In genomic region chr3:152968388-152969024, GRCh38 we compare ENCODE assay signal across 19 cellular contexts.
DNase-seq lines count a peak whose midpoint lies in the region; ATAC-seq and TF ChIP-seq lines count a peak whose summit lies in the region.
"Had no signal": no experiment of that assay in that cellular context is flagged by ENCODE, and none has a peak within 500 bp of the region (broad histone marks: within the 10 kb centered on the region; RNA-seq: fewer than 3 reads in every experiment).

No MANE protein-coding gene starts in this region.

- POLR2A ChIA-PET in RWPE1 (lab: Yijun Ruan, JAX; ENCODE audit: low non-redundant PET), result no interaction called here

- no peak overlapping the region for H3K4me3 ChIP-seq in epithelial cell of esophagus (ENCODE audit: low read length)
- H3K4me3 ChIP-seq: ascending aorta; BLaER1 treated with 17β-estradiol and CSF1 and Interleukin-3, amounts not matched to agents 10 nM and 100 nM; GM23338; ovary; SK-N-MC had no signal

- no peak for TF ChIP-seq CTCF in RWPE1 (conservative IDR thresholded peaks at IDR 0.05; ENCODE audit: low read depth)
- no peak for TF ChIP-seq CTCF in epithelial cell of esophagus (IDR thresholded peaks at IDR 0.05; ENCODE audit: insufficient read depth, low read depth, low read length, missing control alignments)

- peak; percentile 3 for DNase-seq in EL
- peak; percentile 30 for DNase-seq in RWPE1 (ENCODE audit: low spot score)
- DNase-seq in epithelial cell of esophagus (ENCODE audit: low read depth), result peak; percentile 67
- peak; percentile 60 for DNase-seq in mucosa of gallbladder (ENCODE audit: low spot score)
- DNase-seq in ecto neural progenitor cell (ENCODE audit: low spot score), result no peak
- no peak for DNase-seq in NOMO-1 treated with DMSO at 0.1 percent for 48 hours (lab: John Stamatoyannopoulos, UW; ENCODE audit: unreplicated experiment)
- DNase-seq: activated CD8-positive, alpha-beta T cell treated with anti-CD3 and anti-CD28 coated beads for 36 hours; effector CD4-positive, alpha-beta T cell; head of caudate nucleus; IMR-90; kidney glomerular epithelial cell; ovary; stimulated activated naive CD8-positive, alpha-beta T cell treated with anti-CD3 and anti-CD28 coated beads, Interleukin-15, amount 100 ng/mL, for 72 hours had no signal

- no peak for ATAC-seq in HG03280 (IDR thresholded peaks at IDR 0.05; ENCODE audit: unreplicated experiment)
- ATAC-seq in GM19023 (IDR thresholded peaks at IDR 0.05; ENCODE audit: unreplicated experiment), result no peak
- ATAC-seq: activated CD8-positive, alpha-beta T cell treated with anti-CD3 and anti-CD28 coated beads for 36 hours; stimulated activated naive CD8-positive, alpha-beta T cell treated with anti-CD3 and anti-CD28 coated beads, Interleukin-15, amount 100 ng/mL, for 72 hours had no signal

- CTCF ChIA-PET in RWPE1 (lab: Yijun Ruan, JAX), result interaction anchor here (0.9 kb wide), 1 partner anchor 133 kb away, joined by 3 read pairs; the partner anchor contains the start of gene P2RY1

- H3K27ac ChIP-seq in RWPE1, result no peak overlapping the region
- H3K27ac ChIP-seq: ascending aorta; BLaER1 treated with 17β-estradiol and CSF1 and Interleukin-3, amounts not matched to agents 10 nM and 100 nM; ovary; SK-N-MC had no signal

Comparison
In these comparisons a context has a peak if more than half of its experiments do, and no peak if none do; other contexts are left out.
1. DNase-seq: peak in EL (single experiment), RWPE1 (single experiment), epithelial cell of esophagus (single experiment) and mucosa of gallbladder (single experiment); none in ecto neural progenitor cell (single experiment) and NOMO-1 treated with DMSO at 0.1 percent for 48 hours (single experiment).